Comparison of ENCODE assay signal across 16 cellular contexts in the genomic region with DNA sequence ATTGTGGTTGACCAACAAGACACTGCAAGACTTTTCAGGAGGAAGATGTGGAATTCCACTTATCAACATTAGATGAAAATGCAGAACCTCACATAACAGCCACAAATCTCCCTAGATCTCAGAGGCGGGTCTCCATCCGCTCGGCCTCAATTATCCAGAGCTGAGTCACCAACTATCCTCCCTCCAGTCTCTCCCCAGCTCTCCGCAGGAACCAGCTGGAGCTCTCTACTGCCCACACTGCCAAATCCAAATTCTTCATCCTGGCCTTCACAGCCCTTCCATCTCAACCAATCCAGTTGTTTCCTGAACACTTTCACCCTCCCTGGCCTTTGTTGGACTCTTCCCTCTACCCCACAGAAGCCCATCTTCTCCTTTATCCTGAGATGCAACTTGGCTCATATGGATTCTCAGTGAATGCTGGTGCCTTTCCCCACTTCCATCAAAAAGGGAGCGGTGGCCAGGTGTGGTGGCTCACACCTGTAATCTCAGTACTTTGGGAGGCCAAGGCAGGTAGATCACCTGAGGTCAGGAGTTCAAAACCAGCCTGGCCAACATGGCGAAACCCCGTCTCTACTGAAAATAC. TPM values are rescaled to one million over a fixed set of nuclear protein-coding genes. Genes with fewer than 3 reads are reported as not detected.
DNase-seq lines count a peak whose midpoint lies in the region; ATAC-seq, FAIRE-seq and TF ChIP-seq lines count a peak whose summit lies in the region.
"Had no signal": no experiment of that assay in that cellular context is flagged by ENCODE, and none has a peak within 500 bp of the region (broad histone marks: within the 10 kb centered on the region; RNA-seq: fewer than 3 reads in every experiment).

No MANE protein-coding gene starts in this region.

- H3K4me3 Mint-ChIP-seq in T-cell: no peak overlapping the region
- H3K4me3 Mint-ChIP-seq: natural killer cell had no signal

- no peak for TF ChIP-seq CTCF in fibroblast of the aortic adventitia (IDR thresholded peaks at IDR 0.05; ENCODE audit: insufficient read depth, low read length)
- no peak for TF ChIP-seq CTCF in sigmoid colon (IDR thresholded peaks at IDR 0.05)
- no peak for TF ChIP-seq CTCF in ascending aorta (IDR thresholded peaks at IDR 0.05)

- no peaks in the 10 kb centered on the region for H3K27me3 ChIP-seq in sigmoid colon
- H3K27me3 ChIP-seq in ascending aorta: no peaks in the 10 kb centered on the region
- H3K27me3 ChIP-seq: upper lobe of right lung had no signal

- peak; percentile 45 for FAIRE-seq in H54 (lab: Jason Lieb, UNC)
- FAIRE-seq: bronchial epithelial cell, small intestine had no signal

- H3K27ac Mint-ChIP-seq in T-cell: peak overlapping the region; percentile 40 to 93

- WGBS in sigmoid colon, 2 donors: 78 to 85% methylated on average over 7 of the region's 7 CpGs

- no peaks in the 10 kb centered on the region for H3K9me3 ChIP-seq in sigmoid colon
- no peaks in the 10 kb centered on the region for H3K9me3 ChIP-seq in ascending aorta

- peaks cover 2% of the 10 kb centered on the region for H3K36me3 Mint-ChIP-seq in T-cell
- H3K36me3 Mint-ChIP-seq: natural killer cell had no signal

- H3K27me3 Mint-ChIP-seq in T-cell: no peaks in the 10 kb centered on the region

- no peak for TF ChIP-seq EP300 in sigmoid colon (IDR thresholded peaks at IDR 0.05)

- intact Hi-C loops in sigmoid colon (cut with DNase I): loop anchor here (10.0 kb wide), 1 partner anchor 205 kb away; a partner anchor contains a TSS
- intact Hi-C loops in ascending aorta (cut with DNase I): no loop called here

- H3K36me3 ChIP-seq in sigmoid colon (no peaks in the 10 kb centered on the region), ascending aorta (no peaks in the 10 kb centered on the region)
- H3K36me3 ChIP-seq: upper lobe of right lung had no signal

- no peak overlapping the region for H3K27ac ChIP-seq in sigmoid colon
- no peak overlapping the region for H3K27ac ChIP-seq in ascending aorta
- H3K27ac ChIP-seq: KMS-11, upper lobe of right lung had no signal

- peaks cover 0 to 2% (median 0%) of the 10 kb centered on the region in 3 donors for H3K9me3 Mint-ChIP-seq in T-cell
- H3K9me3 Mint-ChIP-seq: natural killer cell had no signal

- CTCF ChIA-PET in T-cell (lab: Charles Lee): no interaction called here

- TF ChIP-seq POLR2A in H54 (IDR thresholded peaks at IDR 0.05; ENCODE audit: low read depth, low read length) (no peak), sigmoid colon (IDR thresholded peaks at IDR 0.05) (no peak)

- POLR2A ChIA-PET in T-cell (lab: Charles Lee): no interaction called here

- ATAC-seq in T-cell (replicated peaks in 1 of 4) (no peak), HG02623 (IDR thresholded peaks at IDR 0.05; ENCODE audit: unreplicated experiment) (no peak)
- ATAC-seq: natural killer cell, upper lobe of right lung had no signal

- H3K4me3 ChIP-seq in fibroblast of the aortic adventitia (ENCODE audit: low read depth, low read length) (no peak overlapping the region), sigmoid colon (no peak overlapping the region), ascending aorta (no peak overlapping the region)
- H3K4me3 ChIP-seq: upper lobe of right lung had no signal

- H3K4me1 Mint-ChIP-seq in T-cell: peaks cover 18 to 24% (median 21%) of the 10 kb centered on the region in 3 donors

- H3K4me1 ChIP-seq in sigmoid colon: peaks cover 0 to 23% (median 17%) of the 10 kb centered on the region in 4 donors
- H3K4me1 ChIP-seq in ascending aorta: peaks cover 0 to 11% of the 10 kb centered on the region in 2 donors

- DNase-seq in 8988T (peak; percentile 37), H54 (ENCODE audit: insufficient read length, low spot score) (peak; percentile 82), T-cell (no peak), fibroblast of the aortic adventitia (ENCODE audit: low read depth) (peak; percentile 74), sigmoid colon (no peak), DMS53 treated with DMSO at 0.1 percent for 48 hours (lab: John Stamatoyannopoulos, UW; ENCODE audit: unreplicated experiment) (no peak), ascending aorta (ENCODE audit: low spot score in 2 of 2) (no peak)
- DNase-seq: activated CD8-positive, alpha-beta memory T cell treated with anti-CD3 and anti-CD28 coated beads, Interleukin-2, amount 50 U/mL, for 4 hours; GF-D8; natural killer cell; NCI-H2107; small intestine; upper lobe of right lung had no signal

RNA-seq across cellular contexts. Expression of a gene that starts 3.5 kb away (rescaled TPM):
- total RNA-seq in T-cell: 10 to 100 TPM; 31.2 to 39.7 (median 35.6) TPM
- total RNA-seq in fibroblast of the aortic adventitia (ENCODE audit: low replicate concordance): 3.1 and 4.8 TPM in 2 replicates
- total RNA-seq in sigmoid colon: 10 to 100 TPM in 3 of 4 donors, 1 to 10 TPM in 1; 8.9 to 13.6 (median 11.1) TPM
- polyA plus RNA-seq in sigmoid colon: 10 to 100 TPM in 1 of 3 donors, 1 to 10 TPM in 2; 2.1 to 10.0 (median 2.4) TPM
- 29.8 TPM for total RNA-seq in ascending aorta

RNA-seq across cellular contexts. Expression of a gene that starts 28.6 kb away (rescaled TPM):
- total RNA-seq in T-cell (1 to 10 TPM in 4 of 5 donors, not detected in 1; 1.3 to 2.8 (median 1.7) TPM), fibroblast of the aortic adventitia (ENCODE audit: low replicate concordance) (43.6 and 50.0 TPM in 2 replicates), sigmoid colon (1,000 to 10,000 TPM; 1,167 to 2,082 (median 1,738) TPM), ascending aorta (717 TPM)
- polyA plus RNA-seq in sigmoid colon: 100 to 1,000 TPM in 2 of 3 donors, 10 to 100 TPM in 1; 26.4 to 168 (median 105) TPM

RNA-seq across cellular contexts. Expression of a gene that starts 35.6 kb away (rescaled TPM):
- total RNA-seq in T-cell (10 to 100 TPM; 53.6 to 72.2 (median 59.9) TPM), fibroblast of the aortic adventitia (ENCODE audit: low replicate concordance) (30.3 and 59.1 TPM in 2 replicates), sigmoid colon (10 to 100 TPM; 58.7 to 85.1 (median 75.7) TPM), ascending aorta (28.4 TPM)
- 100 to 1,000 TPM; 106 to 169 (median 148) TPM for polyA plus RNA-seq in sigmoid colon

Comparison
In these comparisons a context has a peak if more than half of its experiments do, and no peak if none do; other contexts are left out.
1. DNase-seq: peak in 8988T (single experiment), H54 (single experiment) and fibroblast of the aortic adventitia (single experiment); none in T-cell (0 of 34), sigmoid colon (single experiment), DMS53 treated with DMSO at 0.1 percent for 48 hours (single experiment) and ascending aorta (0 of 2).
2. RNA of a gene that starts 28.6 kb away (total RNA-seq): 1,167 to 2,082 TPM in sigmoid colon and 717 TPM in ascending aorta (single experiment); 43.6 to 50.0 TPM in fibroblast of the aortic adventitia and 1.3 to 2.8 TPM in T-cell; every median in the first group is over 10 times any median in the second.